Comparison of ENCODE assay signal across 1 cellular context in the genomic region with DNA sequence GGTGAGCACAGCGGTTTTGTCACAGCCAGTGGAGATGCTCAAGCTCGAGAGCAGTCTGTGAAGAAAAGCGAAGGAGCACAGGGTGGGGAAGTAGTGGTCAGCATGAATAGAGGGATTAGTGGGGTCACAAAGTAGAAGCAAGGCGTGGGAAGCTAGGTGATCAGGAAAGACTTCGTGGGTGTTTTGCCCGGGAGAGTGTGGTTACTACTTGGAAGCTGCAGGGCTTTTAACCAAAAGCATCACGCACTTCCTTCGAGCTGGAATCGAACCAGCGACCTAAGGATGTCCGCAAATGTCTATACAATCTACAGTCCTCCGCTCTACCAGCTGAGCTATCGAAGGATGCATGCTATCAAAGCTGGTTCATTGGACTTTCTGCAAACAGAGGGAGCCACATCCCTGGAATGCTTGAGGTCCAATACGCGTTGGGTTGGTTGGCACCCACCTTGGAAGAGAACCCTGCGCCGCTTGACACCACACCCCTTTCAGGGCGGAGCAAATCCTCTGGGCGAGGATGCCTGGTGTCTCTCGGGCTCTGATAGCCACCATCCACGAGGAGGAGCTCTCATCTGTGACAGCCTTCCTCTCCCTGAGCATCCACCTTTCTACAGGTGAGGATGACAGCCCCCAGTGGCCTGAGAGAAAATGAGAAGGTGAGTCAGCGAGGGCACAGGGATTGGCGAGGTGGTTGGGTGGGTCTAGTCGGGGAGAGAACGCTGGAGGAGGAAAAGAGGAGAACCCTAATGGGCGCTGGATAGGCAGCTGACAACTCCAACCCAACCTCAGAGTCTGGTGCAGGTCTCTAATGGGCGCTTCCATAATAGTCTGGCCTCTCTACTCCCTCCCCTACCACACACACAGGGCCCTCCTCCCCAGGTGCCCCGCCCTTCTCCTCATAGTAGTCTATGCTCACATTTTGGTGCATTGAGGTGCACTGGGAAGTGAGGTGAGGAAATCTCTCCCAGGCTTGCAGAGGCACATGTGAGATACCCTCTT.
TF ChIP-seq lines count a peak whose summit lies in the region.

No MANE protein-coding gene starts in this region.

TF ChIP-seq in IMR-90, 13 proteins besides CTCF, POLR2A, EP300 and RAD21:
- TF ChIP-seq MAZ (IDR thresholded peaks at IDR 0.05; ENCODE audit: borderline replicate concordance, low read depth, low read length), result no peak
- no peak for TF ChIP-seq NFE2L2 (IDR thresholded peaks at IDR 0.05; ENCODE audit: low read depth, low read length)
- TF ChIP-seq, protein P1, sequence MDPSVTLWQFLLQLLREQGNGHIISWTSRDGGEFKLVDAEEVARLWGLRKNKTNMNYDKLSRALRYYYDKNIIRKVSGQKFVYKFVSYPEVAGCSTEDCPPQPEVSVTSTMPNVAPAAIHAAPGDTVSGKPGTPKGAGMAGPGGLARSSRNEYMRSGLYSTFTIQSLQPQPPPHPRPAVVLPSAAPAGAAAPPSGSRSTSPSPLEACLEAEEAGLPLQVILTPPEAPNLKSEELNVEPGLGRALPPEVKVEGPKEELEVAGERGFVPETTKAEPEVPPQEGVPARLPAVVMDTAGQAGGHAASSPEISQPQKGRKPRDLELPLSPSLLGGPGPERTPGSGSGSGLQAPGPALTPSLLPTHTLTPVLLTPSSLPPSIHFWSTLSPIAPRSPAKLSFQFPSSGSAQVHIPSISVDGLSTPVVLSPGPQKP (IDR thresholded peaks at IDR 0.05; ENCODE audit: borderline replicate concordance, low read depth, low read length), result no peak
- TF ChIP-seq CHD1 (IDR thresholded peaks at IDR 0.05; ENCODE audit: low read depth, low read length), result no peak
- no peak for TF ChIP-seq MXI1 (IDR thresholded peaks at IDR 0.05; ENCODE audit: borderline replicate concordance, low read depth, low read length)
